ENCODE assay signal across 8 cellular contexts in the genomic region with DNA sequence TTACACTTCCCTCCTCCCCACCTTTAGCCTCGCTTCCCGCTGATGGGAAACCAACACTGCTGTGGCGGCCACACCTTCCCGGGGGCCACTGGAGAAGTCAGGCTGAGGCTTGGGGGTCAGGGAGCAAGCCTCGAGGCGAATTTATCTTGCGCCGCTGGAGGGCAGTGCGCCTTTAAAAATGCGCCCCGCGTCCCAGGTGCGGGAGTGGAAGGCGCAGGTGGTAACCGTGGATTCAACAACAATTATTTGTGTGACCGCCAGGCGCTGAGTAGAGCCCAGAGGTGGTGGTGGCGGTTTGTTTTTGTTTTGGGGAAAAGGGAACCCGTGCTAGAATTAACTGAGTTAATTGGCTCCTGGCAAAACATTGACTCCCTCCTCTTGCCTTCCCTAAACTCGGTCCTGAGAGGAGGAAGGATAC. TPM values are rescaled to one million over a fixed set of nuclear protein-coding genes. Genes with fewer than 3 reads are reported as not detected.
DNase-seq lines count a peak whose midpoint lies in the region; ATAC-seq and TF ChIP-seq lines count a peak whose summit lies in the region.

No MANE protein-coding gene starts in this region.

- H3K4me1 Mint-ChIP-seq in activated CD8-positive, alpha-beta T cell treated with anti-CD3 and anti-CD28 coated beads for 36 hours (ENCODE audit: low read depth): peaks cover 30% of the 10 kb centered on the region

- intact Hi-C loops in activated CD8-positive, alpha-beta T cell treated with anti-CD3 and anti-CD28 coated beads for 36 hours (cut with micrococcal nuclease): loop anchor here (5.0 to 10.0 kb wide), 3 partner anchors 76 to 384 kb away; no protein-coding TSS in a partner anchor
- intact Hi-C loops in mucosa of descending colon (cut with DNase I, micrococcal nuclease): no loop called here

- POLR2A ChIA-PET in activated CD8-positive, alpha-beta T cell treated with anti-CD3 and anti-CD28 coated beads for 36 hours (lab: Charles Lee): no interaction called here

- no peak overlapping the region for H3K27ac Mint-ChIP-seq in activated CD8-positive, alpha-beta T cell treated with anti-CD3 and anti-CD28 coated beads for 36 hours

- peak; percentile 49 for ATAC-seq in GM21825 (IDR thresholded peaks at IDR 0.05; ENCODE audit: unreplicated experiment)
- ATAC-seq in activated CD8-positive, alpha-beta T cell treated with anti-CD3 and anti-CD28 coated beads for 36 hours: peak; percentile 59
- ATAC-seq in mucosa of descending colon: peak; percentile 71
- no peak for ATAC-seq in HG03460 (IDR thresholded peaks at IDR 0.05; ENCODE audit: unreplicated experiment)

- peak overlapping the region; percentile 51 for H3K4me3 Mint-ChIP-seq in activated CD8-positive, alpha-beta T cell treated with anti-CD3 and anti-CD28 coated beads for 36 hours

- TF ChIP-seq CTCF in activated CD8-positive, alpha-beta T cell treated with anti-CD3 and anti-CD28 coated beads for 36 hours (IDR thresholded peaks at IDR 0.05): peak; percentile 93
- TF ChIP-seq CTCF in mucosa of descending colon (IDR thresholded peaks at IDR 0.05): peak; percentile 48

- no peaks in the 10 kb centered on the region for H3K9me3 Mint-ChIP-seq in activated CD8-positive, alpha-beta T cell treated with anti-CD3 and anti-CD28 coated beads for 36 hours

- H3K4me1 ChIP-seq in mucosa of descending colon (ENCODE audit: low read depth): peaks cover 22% of the 10 kb centered on the region

- peaks cover 43% of the 10 kb centered on the region for H3K27me3 Mint-ChIP-seq in activated CD8-positive, alpha-beta T cell treated with anti-CD3 and anti-CD28 coated beads for 36 hours

- H3K36me3 ChIP-seq in mucosa of descending colon (ENCODE audit: low read depth): no peaks in the 10 kb centered on the region

- no peaks in the 10 kb centered on the region for H3K36me3 Mint-ChIP-seq in activated CD8-positive, alpha-beta T cell treated with anti-CD3 and anti-CD28 coated beads for 36 hours (ENCODE audit: low read depth)

- CTCF ChIA-PET in activated CD8-positive, alpha-beta T cell treated with anti-CD3 and anti-CD28 coated beads for 36 hours (lab: Charles Lee): interaction anchor here (0.9 to 1.8 kb wide), 5 partner anchors 151 to 168 kb away, joined by 3 to 9 read pairs (median 5); no protein-coding TSS in a partner anchor

- no peak overlapping the region for H3K4me3 ChIP-seq in mucosa of descending colon

- DNase-seq in AG08395 (ENCODE audit: low spot score): peak; percentile 30
- peak; percentile 91 for DNase-seq in NCI-H2171 (lab: John Stamatoyannopoulos, UW)
- peak; percentile 82 for DNase-seq in activated CD8-positive, alpha-beta T cell treated with anti-CD3 and anti-CD28 coated beads for 36 hours
- peak; percentile 51 for DNase-seq in effector CD8-positive, alpha-beta T cell (lab: John Stamatoyannopoulos, UW)
- DNase-seq in mucosa of descending colon: peak; percentile 54 to 73 (median 61)
- DNase-seq in stimulated activated naive CD4-positive, alpha-beta T cell treated with Interleukin-2 at 50 U/mL for 16 hours (lab: John Stamatoyannopoulos, UW): peak; percentile 64

- H3K9me3 ChIP-seq in mucosa of descending colon: no peaks in the 10 kb centered on the region

RNA-seq across cellular contexts. Expression of a gene that starts 1.1 kb away (rescaled TPM):
- total RNA-seq in activated CD8-positive, alpha-beta T cell treated with anti-CD3 and anti-CD28 coated beads for 36 hours: not detected
- total RNA-seq in mucosa of descending colon: not detected

RNA-seq across cellular contexts. Expression of a gene that starts 4.5 kb away (rescaled TPM):
- total RNA-seq in activated CD8-positive, alpha-beta T cell treated with anti-CD3 and anti-CD28 coated beads for 36 hours: 10 to 100 TPM; 38.2 to 38.3 TPM
- 10 to 100 TPM in 1 of 3 donors, 1 to 10 TPM in 2; 9.1 to 15.1 (median 9.7) TPM for total RNA-seq in mucosa of descending colon

RNA-seq across cellular contexts. Expression of a gene that starts 56.3 kb away (rescaled TPM):
- total RNA-seq in activated CD8-positive, alpha-beta T cell treated with anti-CD3 and anti-CD28 coated beads for 36 hours: 10 to 100 TPM; 32.6 to 33.8 TPM
- total RNA-seq in mucosa of descending colon: 10 to 100 TPM; 35.4 to 54.2 (median 38.7) TPM

Comparison
In these comparisons a context has a peak if more than half of its experiments do, and no peak if none do; other contexts are left out.
1. DNase-seq: peak in every context shown above with its lines; median percentile 91 in NCI-H2171; 82 in activated CD8-positive, alpha-beta T cell treated with anti-CD3 and anti-CD28 coated beads for 36 hours; 64 in stimulated activated naive CD4-positive, alpha-beta T cell treated with Interleukin-2 at 50 U/mL for 16 hours; 61 in mucosa of descending colon; 51 in effector CD8-positive, alpha-beta T cell; 30 in AG08395.